In the genomic region with DNA sequence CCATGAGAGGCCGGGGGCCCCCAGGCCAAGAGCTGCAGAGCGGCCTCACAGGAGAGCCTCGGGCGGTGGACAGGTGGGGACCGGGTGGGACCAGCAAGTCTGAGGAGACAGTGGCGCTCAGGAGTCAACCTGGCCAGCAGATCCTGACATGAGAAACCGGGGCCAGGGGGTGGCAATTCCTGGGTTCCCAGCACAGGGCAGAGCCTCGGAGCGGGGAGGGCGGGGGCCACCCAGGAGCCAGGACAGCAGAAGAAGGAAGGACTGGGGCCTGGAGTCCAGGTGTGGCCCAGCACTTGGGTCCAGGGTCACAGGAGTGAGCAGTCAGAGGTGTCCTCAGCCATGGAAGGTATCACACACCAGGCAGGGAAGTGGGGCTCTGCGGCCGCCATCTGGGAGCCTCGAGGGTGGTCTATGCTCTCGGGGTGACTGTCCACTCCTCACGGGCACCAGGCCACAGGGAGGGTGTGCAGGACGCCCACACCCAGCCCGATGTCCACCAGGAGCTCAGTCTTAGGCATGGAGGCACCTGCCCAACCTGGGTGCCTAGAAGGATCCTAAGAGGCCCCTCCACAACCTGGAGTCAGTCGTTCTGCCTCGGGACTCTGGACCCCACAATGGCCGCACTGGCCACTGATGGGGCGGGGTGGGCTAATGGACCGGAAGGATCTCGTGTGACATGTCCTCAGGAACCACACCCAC, we compare ENCODE assay signal across 21 cellular contexts. TPM values are rescaled to one million over a fixed set of nuclear protein-coding genes. Genes with fewer than 3 reads are reported as not detected.
DNase-seq lines count a peak whose midpoint lies in the region; ATAC-seq and TF ChIP-seq lines count a peak whose summit lies in the region.
"Had no signal": no experiment of that assay in that cellular context is flagged by ENCODE, and none has a peak within 500 bp of the region (broad histone marks: within the 10 kb centered on the region; RNA-seq: fewer than 3 reads in every experiment).

No MANE protein-coding gene starts in this region.

- H3K9me2 ChIP-seq in PC-9 (ENCODE audit: insufficient read depth) = no peaks in the 10 kb centered on the region

- DNase-seq in PC-9 = no peak
- no peak for DNase-seq in endodermal cell
- no peak for DNase-seq in activated naive CD4-positive, alpha-beta T cell (lab: John Stamatoyannopoulos, UW)
- no peak for DNase-seq in cortex of kidney (lab: John Stamatoyannopoulos, UW)
- DNase-seq: activated CD4-positive, alpha-beta T cell treated with anti-CD3 and anti-CD28 coated beads for 1 hour; activated naive CD4-positive, alpha-beta T cell treated with Interleukin-2 at 50 U/mL for 16 hours; activated T-cell treated with anti-CD3 and anti-CD28 coated beads, Interleukin-2, amount 50 U/mL, for 48 hours; KG1; naive B cell; NCI-H1436; NCI-H2107; NCI-H446 treated with DMSO at 0.1 percent for 48 hours; psoas muscle; SIG-M5 had no signal

- H3K9ac ChIP-seq in endodermal cell (ENCODE audit: extremely low read depth, low read length, poor library complexity, severe bottlenecking) = no peak overlapping the region

- H3K4me3 Mint-ChIP-seq in endodermal cell = no peak overlapping the region
- H3K4me3 Mint-ChIP-seq: CD14-positive monocyte, memory B cell, naive B cell had no signal

- peak overlapping the region; percentile 68 for H3K4me2 ChIP-seq in PC-9

- BruUV-seq in PC-9 (replicated peaks; lab: Mats Ljungman, UMichigan) = TSS peak; percentile 57

- H3K9me3 ChIP-seq in PC-9 (ENCODE audit: insufficient read depth, low read depth) (no peaks in the 10 kb centered on the region), endodermal cell (ENCODE audit: control insufficient read depth, low read length) (no peaks in the 10 kb centered on the region)
- H3K9me3 ChIP-seq: psoas muscle had no signal

- H3K4me1 ChIP-seq in PC-9 (replicated peaks; ENCODE audit: insufficient read depth) (peaks cover 68% of the 10 kb centered on the region), endodermal cell (ENCODE audit: control insufficient read depth, insufficient read depth, low read length) (peaks cover 3% of the 10 kb centered on the region)
- H3K4me1 ChIP-seq: psoas muscle had no signal

- CTCF ChIA-PET in PC-9 (lab: Charles Lee) = interaction anchor here (0.6 to 2.3 kb wide), 7 partner anchors 8 to 411 kb away, joined by 3 to 19 read pairs (median 5); partner anchors contain the start of gene PIEZO1

- H3K27ac ChIP-seq in C4-2B = peak overlapping the region; percentile 98
- H3K27ac ChIP-seq in PC-9 = peak overlapping the region; percentile 57
- H3K27ac ChIP-seq in endodermal cell (ENCODE audit: low read depth, low read length) = no peak overlapping the region
- peak overlapping the region in 12 of 21 experiments; percentile 2 to 73 (median 30) for H3K27ac ChIP-seq in skin epidermis
- H3K27ac ChIP-seq: coronary artery, psoas muscle had no signal

- H3K4me3 ChIP-seq in PC-9 (peak overlapping the region; percentile 19; the same call in 1 of the 2 replicates), endodermal cell (ENCODE audit: low read length) (no peak overlapping the region), skin epidermis (no peak overlapping the region)
- H3K4me3 ChIP-seq: coronary artery, psoas muscle had no signal

- H3K4me1 Mint-ChIP-seq in endodermal cell = peaks cover 8% of the 10 kb centered on the region

- intact Hi-C loops in PC-9 (cut with micrococcal nuclease; ENCODE audit: unreplicated experiment) = loop anchor here (1.0 to 5.0 kb wide), 4 partner anchors 9 to 94 kb away; partner anchors contain the start of gene MVD

- no peak overlapping the region for H2AFZ ChIP-seq in PC-9

- peaks cover 48% of the 10 kb centered on the region for H3F3A ChIP-seq in PC-9 (ENCODE audit: insufficient read depth, low read depth)

- WGBS in endodermal cell (ENCODE audit: insufficient coverage in 1 of 2, insufficient read length in 1 of 2), 2 experiments = 92 to 95% methylated on average over 23 of the region's 23 CpGs

- ATAC-seq in HG02840 (IDR thresholded peaks at IDR 0.05; ENCODE audit: low FRiP score, unreplicated experiment) = no peak
- ATAC-seq in GM21576 (IDR thresholded peaks at IDR 0.05; ENCODE audit: unreplicated experiment) = no peak
- ATAC-seq: psoas muscle had no signal

- no peaks in the 10 kb centered on the region for H3K36me3 Mint-ChIP-seq in endodermal cell (ENCODE audit: low read depth)

- H3K27me3 ChIP-seq in PC-9 (ENCODE audit: insufficient read depth, low read depth) = no peaks in the 10 kb centered on the region
- no peaks in the 10 kb centered on the region for H3K27me3 ChIP-seq in endodermal cell (ENCODE audit: control insufficient read depth, insufficient read depth, low read length, poor library complexity, severe bottlenecking)

- H3K27ac Mint-ChIP-seq in endodermal cell = no peak overlapping the region

- no peaks in the 10 kb centered on the region for H3K9me3 Mint-ChIP-seq in endodermal cell
- H3K9me3 Mint-ChIP-seq: memory B cell had no signal

- H3K36me3 ChIP-seq in PC-9 (ENCODE audit: low read depth) = peaks cover 8% of the 10 kb centered on the region; the same call in 1 of the 2 replicates
- H3K36me3 ChIP-seq in endodermal cell (ENCODE audit: control insufficient read depth, insufficient read depth, low read length) = peaks cover 4% of the 10 kb centered on the region

- no peaks in the 10 kb centered on the region for H3K27me3 Mint-ChIP-seq in endodermal cell (ENCODE audit: insufficient read depth)
- H3K27me3 Mint-ChIP-seq: memory B cell, naive B cell had no signal

- POLR2A ChIA-PET in PC-9 (lab: Charles Lee; ENCODE audit: unreplicated experiment) = interaction anchor here (0.6 to 1.0 kb wide), 3 partner anchors 8 to 18 kb away, joined by 4 to 6 read pairs (median 5); no protein-coding TSS in a partner anchor

- TF ChIP-seq CTCF in C4-2B (conservative IDR thresholded peaks at IDR 0.05) = no peak
- peak; percentile 55; the same call in 1 of the 2 replicates for TF ChIP-seq CTCF in PC-9 (conservative IDR thresholded peaks at IDR 0.05)
- TF ChIP-seq CTCF in endodermal cell (conservative IDR thresholded peaks at IDR 0.05) = peak; percentile 7

- H3K79me2 ChIP-seq in PC-9 (ENCODE audit: low read depth) = peaks cover 73% of the 10 kb centered on the region

- H4K20me1 ChIP-seq in PC-9 (ENCODE audit: insufficient read depth) = peaks cover 39% of the 10 kb centered on the region

RNA-seq across cellular contexts. Expression of gene PIEZO1, which starts 29.1 kb away (rescaled TPM):
- total RNA-seq in PC-9 (2021) = 391 and 426 TPM in 2 replicates
- total RNA-seq in endodermal cell = 10 to 100 TPM; 84.1 to 97.0 TPM
- 26.7 TPM for polyA plus RNA-seq in endodermal cell (2013, experiment 1 of 2)
- polyA plus RNA-seq in endodermal cell (2013, experiment 2 of 2) = 28.6 TPM

RNA-seq across cellular contexts. Expression of gene CDT1, which starts 47.7 kb away (rescaled TPM):
- total RNA-seq in PC-9 (2021) = 73.2 and 95.4 TPM in 2 replicates
- 10 to 100 TPM; 57.1 to 63.0 TPM for total RNA-seq in endodermal cell
- 41.5 TPM for polyA plus RNA-seq in endodermal cell (2013, experiment 1 of 2)
- polyA plus RNA-seq in endodermal cell (2013, experiment 2 of 2) = 34.7 TPM

RNA-seq across cellular contexts. Expression of gene CTU2, which starts 49.6 kb away (rescaled TPM):
- 20.0 and 38.0 TPM in 2 replicates for total RNA-seq in PC-9 (2021)
- 10 to 100 TPM; 16.7 to 24.3 TPM for total RNA-seq in endodermal cell
- polyA plus RNA-seq in endodermal cell (2013, experiment 1 of 2) = 20.6 TPM
- 14.3 TPM for polyA plus RNA-seq in endodermal cell (2013, experiment 2 of 2)

RNA-seq across cellular contexts. Expression of gene RNF166, which starts 49.7 kb away (rescaled TPM):
- total RNA-seq in PC-9 (2021) (25.6 and 29.4 TPM in 2 replicates), endodermal cell (10 to 100 TPM; 24.2 to 27.2 TPM)
- 37.1 TPM for polyA plus RNA-seq in endodermal cell (2013, experiment 1 of 2)
- polyA plus RNA-seq in endodermal cell (2013, experiment 2 of 2) = 29.8 TPM

RNA-seq across cellular contexts. Expression of gene APRT, which starts 55.8 kb away (rescaled TPM):
- total RNA-seq in PC-9 (2021) (213 and 226 TPM in 2 replicates), endodermal cell (100 to 1,000 TPM; 200 to 230 TPM)
- polyA plus RNA-seq in endodermal cell (2013, experiment 1 of 2) = 93.5 TPM
- polyA plus RNA-seq in endodermal cell (2013, experiment 2 of 2) = 91.5 TPM
